In the genomic region with DNA sequence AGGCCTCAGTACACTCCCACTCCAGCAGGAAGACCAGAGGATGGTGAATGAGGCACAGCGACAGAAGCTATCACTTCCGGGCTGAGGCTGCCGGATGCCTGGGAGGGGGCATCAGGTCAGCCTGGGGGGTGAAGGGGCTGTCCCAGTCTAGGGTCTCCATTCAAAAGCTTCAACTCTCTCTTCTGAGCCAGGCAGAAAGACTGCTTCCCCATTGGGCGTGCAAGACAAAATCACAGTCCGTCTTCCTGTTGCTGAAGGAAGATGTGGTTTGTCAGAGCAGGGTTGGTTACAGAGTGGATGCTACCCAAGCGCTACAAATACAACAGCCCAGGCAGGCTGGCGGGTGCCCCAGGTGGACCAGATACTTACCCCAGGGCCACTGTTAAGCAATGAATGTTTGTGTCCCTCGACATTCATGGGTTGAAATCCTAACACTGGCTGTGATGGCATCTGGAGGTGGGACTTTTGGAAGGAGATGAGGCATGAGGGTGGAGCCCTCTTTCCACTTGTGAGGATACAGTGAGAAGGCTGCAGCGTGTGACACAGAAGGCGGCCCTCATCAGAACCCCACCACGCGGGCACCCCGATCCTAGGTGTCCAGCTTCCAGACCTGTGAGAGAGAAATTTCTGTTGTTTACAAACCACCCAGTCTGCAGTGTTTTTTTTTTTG, we compare ENCODE assay signal across 13 cellular contexts. TPM values are rescaled to one million over a fixed set of nuclear protein-coding genes. Genes with fewer than 3 reads are reported as not detected.
DNase-seq lines count a peak whose midpoint lies in the region; ATAC-seq and TF ChIP-seq lines count a peak whose summit lies in the region.
"Had no signal": no experiment of that assay in that cellular context is flagged by ENCODE, and none has a peak within 500 bp of the region (broad histone marks: within the 10 kb centered on the region; RNA-seq: fewer than 3 reads in every experiment).

No MANE protein-coding gene starts in this region.

- no peaks in the 10 kb centered on the region for H3K79me2 ChIP-seq in MM.1S (ENCODE audit: low read length)

- no peak overlapping the region for H2AFZ ChIP-seq in MM.1S (ENCODE audit: low read length)

- H4K20me1 ChIP-seq in MM.1S (ENCODE audit: insufficient read depth, low read length), result no peaks in the 10 kb centered on the region

- H3K9me2 ChIP-seq in MM.1S (replicated peaks; ENCODE audit: insufficient read depth, low read length), result no peaks in the 10 kb centered on the region

- in situ Hi-C loops in G401 (cut with HindIII; ENCODE audit: low sequenced_read_pairs), result no loop called here

- H3F3A ChIP-seq in MM.1S (ENCODE audit: insufficient read depth, low read length), result no peaks in the 10 kb centered on the region

- intact Hi-C loops in Right ventricle myocardium inferior (cut with DNase I), result no loop called here
- intact Hi-C loops in cardiac septum (cut with DNase I), result no loop called here
- intact Hi-C loops in upper lobe of right lung (cut with DNase I), result loop anchor here (10.0 kb wide), 1 partner anchor 78 kb away; no protein-coding TSS in a partner anchor

- DNase-seq in Right ventricle myocardium inferior (ENCODE audit: missing footprints), result peak; percentile 30
- DNase-seq in cardiac septum (ENCODE audit: low spot score), result no peak
- peak; percentile 19 for DNase-seq in T-helper 9 cell
- peak; percentile 28 for DNase-seq in effector CD4-positive, alpha-beta T cell
- no peak for DNase-seq in upper lobe of right lung
- no peak for DNase-seq in MM.1S
- DNase-seq in DMS79 treated with DMSO at 0.1 percent for 48 hours (lab: John Stamatoyannopoulos, UW), result no peak
- DNase-seq in G401 (ENCODE audit: low spot score), result no peak
- DNase-seq: HFFc6, hippocampal formation, lower lobe of right lung, thyroid gland had no signal

- H3K9me3 ChIP-seq in upper lobe of right lung (no peaks in the 10 kb centered on the region), MM.1S (replicated peaks; ENCODE audit: insufficient read depth, low read length) (no peaks in the 10 kb centered on the region)
- H3K9me3 ChIP-seq: lower lobe of right lung, thyroid gland had no signal

- H3K4me3 ChIP-seq in upper lobe of right lung (no peak overlapping the region), MM.1S (ENCODE audit: low read length) (no peak overlapping the region)
- H3K4me3 ChIP-seq: lower lobe of right lung, thyroid gland had no signal

- H3K36me3 ChIP-seq in upper lobe of right lung (no peaks in the 10 kb centered on the region), MM.1S (replicated peaks; ENCODE audit: insufficient read depth, low read length) (no peaks in the 10 kb centered on the region)
- H3K36me3 ChIP-seq: lower lobe of right lung, thyroid gland had no signal

- H3K9ac ChIP-seq in MM.1S (ENCODE audit: low read length), result no peak overlapping the region

- ATAC-seq in Right ventricle myocardium inferior (no peak), upper lobe of right lung (peak; percentile 15)
- ATAC-seq: lower lobe of right lung had no signal

- TF ChIP-seq CTCF in upper lobe of right lung (IDR thresholded peaks at IDR 0.05) (no peak), MM.1S (IDR thresholded peaks at IDR 0.05; ENCODE audit: low read length) (no peak)

- H3K4me1 ChIP-seq in upper lobe of right lung (no peaks in the 10 kb centered on the region), MM.1S (ENCODE audit: low read length) (no peaks in the 10 kb centered on the region)
- H3K4me1 ChIP-seq: thyroid gland had no signal

- H3K4me2 ChIP-seq in MM.1S (ENCODE audit: low read depth, low read length), result no peak overlapping the region

- H3K27me3 ChIP-seq in upper lobe of right lung (peaks cover 7% of the 10 kb centered on the region), MM.1S (replicated peaks; ENCODE audit: insufficient read depth, low read length) (peaks cover 4% of the 10 kb centered on the region)
- H3K27me3 ChIP-seq: thyroid gland had no signal

- H3K27ac ChIP-seq in upper lobe of right lung, result no peak overlapping the region
- H3K27ac ChIP-seq in MM.1S (ENCODE audit: low read length), result no peak overlapping the region
- H3K27ac ChIP-seq: lower lobe of right lung, thyroid gland had no signal

RNA-seq across cellular contexts. Expression of a gene that starts 12.0 kb away (rescaled TPM):
- 0.54 TPM for total RNA-seq in Right ventricle myocardium inferior
- 0.40 TPM for total RNA-seq in cardiac septum
- not detected for total RNA-seq in upper lobe of right lung
- total RNA-seq in G401 (2014; rRNA removed; shearing (Covaris generic)), result not detected in 2 replicates
- total RNA-seq: HFFc6, lower lobe of right lung, pulmonary artery endothelial cell had no signal

RNA-seq across cellular contexts. Expression of a gene that starts 13.0 kb away (rescaled TPM):
- total RNA-seq in Right ventricle myocardium inferior (18.7 TPM), cardiac septum (15.6 TPM), upper lobe of right lung (20.6 TPM)
- total RNA-seq in G401 (2014; rRNA removed; shearing (Covaris generic)), result 11.0 and 38.4 TPM in 2 replicates

RNA-seq across cellular contexts. Expression of a gene that starts 56.1 kb away (rescaled TPM):
- total RNA-seq in Right ventricle myocardium inferior, result 22.3 TPM
- 21.6 TPM for total RNA-seq in cardiac septum
- 79.5 TPM for total RNA-seq in upper lobe of right lung
- total RNA-seq in G401 (2014; rRNA removed; shearing (Covaris generic)), result 32.8 and 71.4 TPM in 2 replicates

Comparison
In these comparisons a context has a peak if more than half of its experiments do, and no peak if none do; other contexts are left out.
1. DNase-seq: peak in Right ventricle myocardium inferior (single experiment), T-helper 9 cell (single experiment) and effector CD4-positive, alpha-beta T cell (single experiment); none in cardiac septum (single experiment), upper lobe of right lung (single experiment), MM.1S (single experiment), DMS79 treated with DMSO at 0.1 percent for 48 hours (single experiment) and G401 (single experiment).